35 cellular contexts compared by ENCODE assay signal in genomic region chr1:244095523-244095911, GRCh38.
"Had no signal": no experiment of that assay in that cellular context is flagged by ENCODE, and none has a peak within 500 bp of the region (broad histone marks: within the 10 kb centered on the region; RNA-seq: fewer than 3 reads in every experiment).

No MANE protein-coding gene starts in this region.

- H3K27me3 ChIP-seq: ascending aorta, brain microvascular endothelial cell, breast epithelium, cardiac muscle cell had no signal

- H3K4me1 ChIP-seq: ascending aorta, breast epithelium had no signal

- H3K27me3 Mint-ChIP-seq: activated CD8-positive, alpha-beta T cell treated with anti-CD3 and anti-CD28 coated beads for 36 hours; activated naive CD4-positive, alpha-beta T cell treated with anti-CD3 and anti-CD28 coated beads, Interleukin-2, amount 50 U/mL, for 24 hours; activated naive CD8-positive, alpha-beta T cell had no signal

- H3K27ac Mint-ChIP-seq: activated B cell treated with CpG ODN at 0.5 μM for 24 hours; activated CD4-positive, alpha-beta memory T cell treated with anti-CD3 and anti-CD28 coated beads for 36 hours; activated CD4-positive, alpha-beta T cell treated with anti-CD3 and anti-CD28 coated beads, Interleukin-2, amount 10 ng/mL, durations not matched to agents 24 days and 14 days; activated CD8-positive, alpha-beta T cell treated with anti-CD3 and anti-CD28 coated beads for 36 hours; activated naive CD4-positive, alpha-beta T cell treated with anti-CD3 and anti-CD28 coated beads, Interleukin-2, amount 10 ng/mL, durations not matched to agents 7 days and 5 days; activated naive CD4-positive, alpha-beta T cell treated with anti-CD3 and anti-CD28 coated beads, Interleukin-2, amount 50 U/mL, for 24 hours; activated naive CD8-positive, alpha-beta T cell treated with anti-CD3 and anti-CD28 coated beads, Interleukin-2, amount 10 ng/mL, durations not matched to agents 7 days and 5 days; activated naive CD8-positive, alpha-beta T cell treated with anti-CD3 and anti-CD28 coated beads, Interleukin-2, amount 50 U/mL, for 24 hours; activated T-helper 2 cell treated with anti-CD3 and anti-CD28 coated beads, Interferon-gamma antibody, Interleukin-2, Interleukin-4, amounts not matched to agents 10 μg/mL and 5 μg/mL and 100 μg/mL, durations not matched to agents 14 hours and 24 hours and 36 hours; T-helper 1 cell treated with Interleukin-12 subunit alpha and Interleukin-12 subunit beta and Interleukin-4 antibody, amounts not matched to agents 30 μg/mL and 1 μg/mL, for 36 hours; T-helper 2 cell treated with Interferon-gamma antibody and Interleukin-4, amounts not matched to agents 5 μg/mL and 100 μg/mL, for 36 hours had no signal

- DNase-seq: activated B cell treated with CpG ODN at 0.5 μM for 24 hours; activated CD4-positive, alpha-beta memory T cell treated with anti-CD3 and anti-CD28 coated beads for 36 hours; activated CD4-positive, alpha-beta T cell treated with anti-CD3 and anti-CD28 coated beads for 4 hours; activated CD4-positive, alpha-beta T cell treated with anti-CD3 and anti-CD28 coated beads, Interleukin-2, amount 10 ng/mL, durations not matched to agents 24 days and 14 days; activated CD4-positive, alpha-beta T cell treated with anti-CD3 and anti-CD28 coated beads, Interleukin-2, amount 50 U/mL, for 1 hour; activated CD4-positive, alpha-beta T cell treated with anti-CD3 and anti-CD28 coated beads, Interleukin-2, amount 50 U/mL, for 4 hours; activated CD4-positive, CD25-positive, alpha-beta regulatory T cell treated with anti-CD3 and anti-CD28 coated beads, Interleukin-2, amount 50 U/mL, for 72 hours; activated CD8-positive, alpha-beta memory T cell treated with anti-CD3 and anti-CD28 coated beads, Interleukin-2, amount 50 U/mL, for 4 hours; activated CD8-positive, alpha-beta T cell treated with anti-CD3 and anti-CD28 coated beads for 36 hours; activated effector memory CD4-positive, alpha-beta T cell treated with Interleukin-2 at 50 U/mL for 16 hours; activated gamma-delta T cell; activated naive CD4-positive, alpha-beta T cell treated with anti-CD3 and anti-CD28 coated beads, Interleukin-2, amount 10 ng/mL, durations not matched to agents 7 days and 5 days; activated naive CD4-positive, alpha-beta T cell treated with Interleukin-2 at 50 U/mL for 16 hours; activated naive CD8-positive, alpha-beta T cell treated with anti-CD3 and anti-CD28 coated beads, Interleukin-2, amount 10 ng/mL, durations not matched to agents 7 days and 5 days; activated naive CD8-positive, alpha-beta T cell treated with anti-CD3 and anti-CD28 coated beads, Interleukin-2, amount 50 U/mL, for 24 hours; activated T-cell treated with anti-CD3 and anti-CD28 coated beads for 4 hours; activated T-cell treated with anti-CD3 and anti-CD28 coated beads, Interleukin-2, amount 50 U/mL, for 1 hour; activated T-cell treated with anti-CD3 and anti-CD28 coated beads, Interleukin-2, amount 50 U/mL, for 4 hours; amygdala; anterior cingulate cortex; brain microvascular endothelial cell; T-helper 1 cell; T-helper 2 cell; T-helper 9 cell had no signal

- FAIRE-seq: TTC549 had no signal

- H3K9me3 ChIP-seq: ascending aorta had no signal

- H3K36me3 ChIP-seq: ascending aorta, brain microvascular endothelial cell, breast epithelium, cardiac muscle cell had no signal

- H3K4me3 ChIP-seq: ascending aorta, breast epithelium, cardiac muscle cell had no signal

- H3K36me3 Mint-ChIP-seq: activated CD4-positive, alpha-beta memory T cell treated with anti-CD3 and anti-CD28 coated beads for 36 hours; activated naive CD4-positive, alpha-beta T cell treated with anti-CD3 and anti-CD28 coated beads, Interleukin-2, amount 10 ng/mL, durations not matched to agents 7 days and 5 days; activated naive CD4-positive, alpha-beta T cell treated with anti-CD3 and anti-CD28 coated beads, Interleukin-2, amount 50 U/mL, for 24 hours; activated naive CD8-positive, alpha-beta T cell; activated naive CD8-positive, alpha-beta T cell treated with anti-CD3 and anti-CD28 coated beads, Interleukin-2, amount 10 ng/mL, durations not matched to agents 7 days and 5 days had no signal

- ATAC-seq: activated CD8-positive, alpha-beta T cell treated with anti-CD3 and anti-CD28 coated beads for 36 hours; activated naive CD8-positive, alpha-beta T cell treated with anti-CD3 and anti-CD28 coated beads, Interleukin-2, amount 50 U/mL, for 24 hours; activated T-cell treated with anti-CD3 and anti-CD28 coated beads, Interleukin-2, amount 50 U/mL, for 4 hours had no signal

- H3K27ac ChIP-seq: ascending aorta, brain microvascular endothelial cell, breast epithelium, cardiac muscle cell, VCaP had no signal

- H3K9me3 Mint-ChIP-seq: activated B cell treated with CpG ODN at 0.5 μM for 24 hours; activated CD4-positive, alpha-beta memory T cell treated with anti-CD3 and anti-CD28 coated beads for 36 hours; activated CD4-positive, alpha-beta T cell treated with anti-CD3 and anti-CD28 coated beads, Interleukin-2, amount 10 ng/mL, durations not matched to agents 24 days and 14 days; activated naive CD4-positive, alpha-beta T cell treated with anti-CD3 and anti-CD28 coated beads, Interleukin-2, amount 10 ng/mL, durations not matched to agents 7 days and 5 days; activated naive CD4-positive, alpha-beta T cell treated with anti-CD3 and anti-CD28 coated beads, Interleukin-2, amount 50 U/mL, for 24 hours; activated naive CD8-positive, alpha-beta T cell treated with anti-CD3 and anti-CD28 coated beads, Interleukin-2, amount 10 ng/mL, durations not matched to agents 7 days and 5 days; activated naive CD8-positive, alpha-beta T cell treated with anti-CD3 and anti-CD28 coated beads, Interleukin-2, amount 50 U/mL, for 24 hours; activated T-cell treated with anti-CD3 and anti-CD28 coated beads, Interleukin-2, amount 50 U/mL, for 4 hours; activated T-helper 2 cell treated with anti-CD3 and anti-CD28 coated beads, Interferon-gamma antibody, Interleukin-2, Interleukin-4, amounts not matched to agents 10 μg/mL and 5 μg/mL and 100 μg/mL, durations not matched to agents 14 hours and 24 hours and 36 hours; central memory CD8-positive, alpha-beta T cell; T-helper 1 cell treated with Interleukin-12 subunit alpha and Interleukin-12 subunit beta and Interleukin-4 antibody, amounts not matched to agents 30 μg/mL and 1 μg/mL, for 36 hours; T-helper 2 cell treated with Interferon-gamma antibody and Interleukin-4, amounts not matched to agents 5 μg/mL and 100 μg/mL, for 36 hours had no signal

- H3K4me3 Mint-ChIP-seq: activated B cell treated with CpG ODN at 0.5 μM for 24 hours; activated CD4-positive, alpha-beta memory T cell treated with anti-CD3 and anti-CD28 coated beads for 36 hours; activated CD4-positive, alpha-beta T cell treated with anti-CD3 and anti-CD28 coated beads, Interleukin-2, amount 10 ng/mL, durations not matched to agents 24 days and 14 days; activated CD8-positive, alpha-beta T cell treated with anti-CD3 and anti-CD28 coated beads for 36 hours; activated naive CD4-positive, alpha-beta T cell treated with anti-CD3 and anti-CD28 coated beads, Interleukin-2, amount 10 ng/mL, durations not matched to agents 7 days and 5 days; activated naive CD4-positive, alpha-beta T cell treated with anti-CD3 and anti-CD28 coated beads, Interleukin-2, amount 50 U/mL, for 24 hours; activated naive CD8-positive, alpha-beta T cell; activated naive CD8-positive, alpha-beta T cell treated with anti-CD3 and anti-CD28 coated beads, Interleukin-2, amount 10 ng/mL, durations not matched to agents 7 days and 5 days; activated naive CD8-positive, alpha-beta T cell treated with anti-CD3 and anti-CD28 coated beads, Interleukin-2, amount 50 U/mL, for 24 hours; activated T-cell treated with anti-CD3 and anti-CD28 coated beads, Interleukin-2, amount 50 U/mL, for 4 hours; central memory CD8-positive, alpha-beta T cell; T-helper 1 cell treated with Interleukin-12 subunit alpha and Interleukin-12 subunit beta and Interleukin-4 antibody, amounts not matched to agents 30 μg/mL and 1 μg/mL, for 36 hours; T-helper 2 cell treated with Interferon-gamma antibody and Interleukin-4, amounts not matched to agents 5 μg/mL and 100 μg/mL, for 36 hours had no signal
